In genomic region chrX:119791437-119792231, GRCh38 we compare ENCODE assay signal across 8 cellular contexts. TPM values are rescaled to one million over a fixed set of nuclear protein-coding genes. Genes with fewer than 3 reads are reported as not detected.
DNase-seq lines count a peak whose midpoint lies in the region; ATAC-seq and TF ChIP-seq lines count a peak whose summit lies in the region.

Gene RPL39 (minus strand): TSS chrX:119791630. CDS start chrX:119791576, 54 bp downstream.

- WGBS in spleen, 5 donors = 0 to 54% (median 1%) methylated on average over 32 to 58 of the region's 58 CpGs

- ATAC-seq in GM19025 (IDR thresholded peaks at IDR 0.05; ENCODE audit: low read depth, unreplicated experiment) (peak; percentile 90), HG03280 (IDR thresholded peaks at IDR 0.05; ENCODE audit: unreplicated experiment) (peak; percentile 93), activated B cell treated with CpG ODN at 0.5 μM for 24 hours (ENCODE audit: low read depth) (peak; percentile 90)

- no peaks in the 10 kb centered on the region for H3K9me3 ChIP-seq in spleen

- TF ChIP-seq CTCF in AG09319 (IDR thresholded peaks at IDR 0.05; ENCODE audit: low read depth, low read length) = no peak
- no peak for TF ChIP-seq CTCF in activated B cell treated with CpG ODN at 0.5 μM for 24 hours (IDR thresholded peaks at IDR 0.05)
- no peak for TF ChIP-seq CTCF in cardiac fibroblast (IDR thresholded peaks at IDR 0.05; ENCODE audit: low read depth, low read length)
- peak in 1 of 11 experiments; percentile 12 for TF ChIP-seq CTCF in spleen (IDR thresholded peaks at IDR 0.05 in 8 of 11, conservative IDR thresholded peaks at IDR 0.05 in 3 of 11)

- peaks cover 12 to 52% (median 34%) of the 10 kb centered on the region in 6 donors for H3K4me1 ChIP-seq in spleen

- H3K4me3 Mint-ChIP-seq in activated B cell treated with CpG ODN at 0.5 μM for 24 hours = peak within 1 kb of the TSS; percentile 95
- H3K4me3 Mint-ChIP-seq in immature natural killer cell = peak within 1 kb of the TSS; percentile 92 to 96 (median 94)

- peaks cover 37% of the 10 kb centered on the region for H3K4me1 Mint-ChIP-seq in activated B cell treated with CpG ODN at 0.5 μM for 24 hours
- peaks cover 27 to 40% of the 10 kb centered on the region in 2 donors for H3K4me1 Mint-ChIP-seq in immature natural killer cell

- H3K36me3 ChIP-seq in spleen = peaks cover 0 to 32% (median 0%) of the 10 kb centered on the region in 6 donors

- peaks cover 41% of the 10 kb centered on the region for H3K36me3 Mint-ChIP-seq in activated B cell treated with CpG ODN at 0.5 μM for 24 hours (ENCODE audit: low read depth)
- peaks cover 0 to 4% (median under 1%) of the 10 kb centered on the region in 3 donors for H3K36me3 Mint-ChIP-seq in immature natural killer cell

- no peaks in the 10 kb centered on the region for H3K27me3 ChIP-seq in spleen (replicated peaks in 1 of 7)

- H3K4me3 ChIP-seq in cardiac fibroblast (replicated peaks in 1 of 2; ENCODE audit: low read depth in 2 of 2, low read length in 2 of 2) = peak within 1 kb of the TSS; percentile 72 to 74
- H3K4me3 ChIP-seq in spleen = peak within 1 kb of the TSS; percentile 44 to 80 (median 56)

- H3K9me3 Mint-ChIP-seq in activated B cell treated with CpG ODN at 0.5 μM for 24 hours (no peaks in the 10 kb centered on the region), immature natural killer cell (no peaks in the 10 kb centered on the region)

- H3K27ac ChIP-seq in spleen = peak within 1 kb of the TSS; percentile 90 to 96 (median 95)

- H3K27me3 Mint-ChIP-seq in activated B cell treated with CpG ODN at 0.5 μM for 24 hours = no peaks in the 10 kb centered on the region
- H3K27me3 Mint-ChIP-seq in immature natural killer cell (ENCODE audit: low read depth in 3 of 3) = peaks cover 3 to 8% (median 5%) of the 10 kb centered on the region in 3 donors

- CTCF ChIA-PET in activated B cell treated with CpG ODN at 0.5 μM for 24 hours (lab: Charles Lee) = interaction anchor here (0.6 to 1.4 kb wide), 6 partner anchors 33 to 309 kb away, joined by 3 to 6 read pairs (median 3); partner anchors contain the start of genes SOWAHD and UPF3B

- POLR2A ChIA-PET in activated B cell treated with CpG ODN at 0.5 μM for 24 hours (lab: Charles Lee) = interaction anchor here (0.6 to 2.7 kb wide), 46 partner anchors 16 to 366 kb away, joined by 3 to 41 read pairs (median 5); partner anchors contain the start of genes NDUFA1, NKAP, NKRF and RNF113A

- H3K27ac Mint-ChIP-seq in activated B cell treated with CpG ODN at 0.5 μM for 24 hours (peak within 1 kb of the TSS; percentile 96), immature natural killer cell (peak within 1 kb of the TSS; percentile 90 to 98 (median 97))

- intact Hi-C loops in activated B cell treated with CpG ODN at 0.5 μM for 24 hours (cut with micrococcal nuclease) = loop anchor here (1.0 to 5.0 kb wide), 6 partner anchors 35 to 152 kb away; partner anchors contain the start of genes NDUFA1, NKAP and RNF113A
- intact Hi-C loops in spleen (cut with DNase I; ENCODE audit: low total_unique reads) = no loop called here

- peak in 1 of 3 donors; percentile 37 for TF ChIP-seq POLR2A in spleen (IDR thresholded peaks at IDR 0.05)

- peak; percentile 58 for DNase-seq in AG09319 (ENCODE audit: extremely low read depth, low read depth)
- DNase-seq in NCI-H345 (lab: John Stamatoyannopoulos, UW) = peak; percentile 90
- DNase-seq in activated B cell treated with CpG ODN at 0.5 μM for 24 hours = peak; percentile 69
- DNase-seq in cardiac fibroblast (ENCODE audit: low read depth in 2 of 2) = peak; percentile 91
- peak; percentile 75 to 81 (median 81) for DNase-seq in immature natural killer cell
- peak; percentile 95 for DNase-seq in spleen

RNA-seq across cellular contexts. Expression of gene RPL39, which starts in this region (rescaled TPM):
- total RNA-seq in activated B cell treated with CpG ODN at 0.5 μM for 24 hours (3,684 and 4,270 TPM in 2 replicates), spleen (1,000 to 10,000 TPM; 1,435 to 2,313 (median 1,812) TPM)
- polyA plus RNA-seq in immature natural killer cell (1,000 to 10,000 TPM; 1,116 to 2,496 (median 1,471) TPM), spleen (over 10,000 TPM; 15,023 to 18,857 (median 18,305) TPM)

Comparison
In these comparisons a context has a peak if more than half of its experiments do, and no peak if none do; other contexts are left out.
1. Peak in every context shown above with its lines: DNase-seq, ATAC-seq, H3K4me3 ChIP-seq and H3K27ac ChIP-seq.
2. RNA of gene RPL39 (polyA plus RNA-seq): 15,023 to 18,857 TPM in spleen; 1,116 to 2,496 TPM in immature natural killer cell; every median in the first group is over 4 times any median in the second.